18 cellular contexts compared by ENCODE assay signal in genomic region chr7:102117743-102118142, GRCh38.
DNase-seq lines count a peak whose midpoint lies in the region; ATAC-seq and TF ChIP-seq lines count a peak whose summit lies in the region.
"Had no signal": no experiment of that assay in that cellular context is flagged by ENCODE, and none has a peak within 500 bp of the region (broad histone marks: within the 10 kb centered on the region; RNA-seq: fewer than 3 reads in every experiment).

No MANE protein-coding gene starts in this region.

- H3K4ac ChIP-seq in trophoblast cell (ENCODE audit: low read depth, low read length) = no peak overlapping the region

- no peak overlapping the region for H4K12ac ChIP-seq in trophoblast cell (ENCODE audit: low read depth, low read length)

- no peak overlapping the region for H2AK5ac ChIP-seq in trophoblast cell (ENCODE audit: low read length)

- H3K27ac Mint-ChIP-seq in MCF 10A (ENCODE audit: low read depth, unreplicated experiment) = no peak overlapping the region
- H3K27ac Mint-ChIP-seq: activated CD8-positive, alpha-beta T cell treated with anti-CD3 and anti-CD28 coated beads, Interleukin-2, amount 10 ng/mL, durations not matched to agents 7 days and 5 days; CD8-positive, alpha-beta memory T cell; stimulated activated naive CD8-positive, alpha-beta T cell treated with anti-CD3 and anti-CD28 coated beads, Interleukin-15, Interleukin-2, amounts not matched to agents 100 ng/mL and 50 ng/mL, for 24 hours had no signal

- H3K4me3 ChIP-seq in SJCRH30 (no peak overlapping the region), trophoblast cell (ENCODE audit: low read depth, low read length) (no peak overlapping the region)
- H3K4me3 ChIP-seq: MG63, PC-9 had no signal

- CTCF ChIA-PET in MCF 10A (lab: Yijun Ruan, JAX) = interaction anchor here (0.6 kb wide), 1 partner anchor 394 kb away, joined by 3 read pairs; no protein-coding TSS in a partner anchor

- H3K79me2 ChIP-seq in trophoblast cell (ENCODE audit: control insufficient read depth, insufficient read depth, low read length, poor library complexity) = no peaks in the 10 kb centered on the region

- peak overlapping the region; percentile 18 for H3K14ac ChIP-seq in trophoblast cell (ENCODE audit: low read length)

- H3K4me2 ChIP-seq in trophoblast cell (ENCODE audit: low read length) = no peak overlapping the region
- H3K4me2 ChIP-seq: PC-9 had no signal

- DNase-seq in EL = peak; percentile 95
- DNase-seq in SJCRH30 = peak; percentile 39 to 48
- peak; percentile 88 for DNase-seq in fibroblast of peridontal ligament (ENCODE audit: extremely low read depth)
- DNase-seq in trophoblast cell = no peak
- DNase-seq in MCF 10A (ENCODE audit: unreplicated experiment) = no peak
- DNase-seq in effector CD4-positive, alpha-beta T cell = no peak
- DNase-seq in stimulated activated CD4-positive, alpha-beta T cell treated with anti-CD3 and anti-CD28 coated beads, Interleukin-4, amount 100 ng/mL, for 1 hour = no peak
- DNase-seq: activated CD8-positive, alpha-beta T cell treated with anti-CD3 and anti-CD28 coated beads, Interleukin-2, amount 10 ng/mL, durations not matched to agents 7 days and 5 days; activated gamma-delta T cell; caudate nucleus; CD8-positive, alpha-beta memory T cell; erythroblast; MG63; NCI-H2171 treated with DMSO at 0.1 percent for 48 hours; PC-9; retina had no signal

- no peak overlapping the region for H2BK120ac ChIP-seq in trophoblast cell (ENCODE audit: insufficient read depth, low read length, poor library complexity)

- H4K8ac ChIP-seq in trophoblast cell (ENCODE audit: low read depth, low read length) = no peak overlapping the region

- no peak for ATAC-seq in GM21515 (IDR thresholded peaks at IDR 0.05; ENCODE audit: unreplicated experiment)
- ATAC-seq: activated CD8-positive, alpha-beta T cell treated with anti-CD3 and anti-CD28 coated beads, Interleukin-2, amount 10 ng/mL, durations not matched to agents 7 days and 5 days had no signal

- H2BK12ac ChIP-seq in trophoblast cell (ENCODE audit: low read length) = peak overlapping the region; percentile 51

- H3K9me3 Mint-ChIP-seq in MCF 10A (ENCODE audit: unreplicated experiment) = no peaks in the 10 kb centered on the region
- H3K9me3 Mint-ChIP-seq: CD8-positive, alpha-beta memory T cell; stimulated activated naive CD8-positive, alpha-beta T cell treated with anti-CD3 and anti-CD28 coated beads, Interleukin-15, Interleukin-2, amounts not matched to agents 100 ng/mL and 50 ng/mL, for 24 hours had no signal

- H3K9ac ChIP-seq in trophoblast cell (ENCODE audit: low read length) = no peak overlapping the region

- H3K27ac ChIP-seq in SJCRH30 (peak overlapping the region; percentile 85), trophoblast cell (ENCODE audit: low read depth, low read length) (peak overlapping the region; percentile 46)
- H3K27ac ChIP-seq: PC-9 had no signal

- no peaks in the 10 kb centered on the region for H3K27me3 ChIP-seq in SJCRH30
- no peaks in the 10 kb centered on the region for H3K27me3 ChIP-seq in trophoblast cell (ENCODE audit: insufficient read depth, low read length)
- H3K27me3 ChIP-seq: MG63 had no signal

- H3K9me3 ChIP-seq in SJCRH30 (replicated peaks) (no peaks in the 10 kb centered on the region), trophoblast cell (ENCODE audit: insufficient read depth, low read depth, low read length) (no peaks in the 10 kb centered on the region)
- H3K9me3 ChIP-seq: MG63 had no signal

- H2BK5ac ChIP-seq in trophoblast cell (ENCODE audit: low read depth, low read length, poor library complexity) = peak overlapping the region; percentile 23

- H3K36me3 ChIP-seq in SJCRH30 = peaks cover 8% of the 10 kb centered on the region; the same call in 1 of the 2 replicates
- peaks cover 25 to 31% of the 10 kb centered on the region in 2 experiments for H3K36me3 ChIP-seq in trophoblast cell (ENCODE audit: control insufficient read depth in 1 of 2, insufficient read depth in 2 of 2, low read length in 2 of 2)
- H3K36me3 ChIP-seq: MG63 had no signal

- H3K79me1 ChIP-seq in trophoblast cell (ENCODE audit: low read length) = peaks cover 13% of the 10 kb centered on the region

- H3K23ac ChIP-seq in trophoblast cell (ENCODE audit: low read length) = no peak overlapping the region

- POLR2A ChIA-PET in MCF 10A (lab: Yijun Ruan, JAX) = no interaction called here

- no peak overlapping the region for H2AFZ ChIP-seq in trophoblast cell (ENCODE audit: insufficient read depth, low read length, poor library complexity)
- H2AFZ ChIP-seq: PC-9 had no signal

- peaks cover 4% of the 10 kb centered on the region for H3K4me1 Mint-ChIP-seq in MCF 10A (ENCODE audit: insufficient read depth, unreplicated experiment)

- H3K18ac ChIP-seq in trophoblast cell (ENCODE audit: low read length) = no peak overlapping the region

- peaks cover 50% of the 10 kb centered on the region for H3K4me1 ChIP-seq in SJCRH30
- peaks cover 27 to 28% of the 10 kb centered on the region in 2 experiments for H3K4me1 ChIP-seq in trophoblast cell (ENCODE audit: control insufficient read depth in 1 of 2, insufficient read depth in 2 of 2, low read length in 2 of 2)

- H3K36me3 Mint-ChIP-seq in MCF 10A (ENCODE audit: insufficient read depth, unreplicated experiment) = peaks cover 40% of the 10 kb centered on the region

- intact Hi-C loops in MCF 10A (cut with micrococcal nuclease) = no loop called here

- no peaks in the 10 kb centered on the region for H3K27me3 Mint-ChIP-seq in MCF 10A (ENCODE audit: insufficient read depth, unreplicated experiment)
- H3K27me3 Mint-ChIP-seq: CD8-positive, alpha-beta memory T cell; stimulated activated naive CD8-positive, alpha-beta T cell treated with anti-CD3 and anti-CD28 coated beads, Interleukin-15, Interleukin-2, amounts not matched to agents 100 ng/mL and 50 ng/mL, for 24 hours had no signal

- no CpG with 5 or more reads among the region's 6 CpGs for WGBS in trophoblast cell (ENCODE audit: extremely low coverage, insufficient coverage, insufficient read length)

- no peak overlapping the region for H3K4me3 Mint-ChIP-seq in MCF 10A (ENCODE audit: unreplicated experiment)
- H3K4me3 Mint-ChIP-seq: activated CD8-positive, alpha-beta T cell treated with anti-CD3 and anti-CD28 coated beads, Interleukin-2, amount 10 ng/mL, durations not matched to agents 7 days and 5 days; CD8-positive, alpha-beta memory T cell; stimulated activated naive CD8-positive, alpha-beta T cell treated with anti-CD3 and anti-CD28 coated beads, Interleukin-15, Interleukin-2, amounts not matched to agents 100 ng/mL and 50 ng/mL, for 24 hours had no signal

- no TSS peak for BruUV-seq in MCF 10A (replicated peaks; lab: Mats Ljungman, UMichigan)

- peak overlapping the region; percentile 37 for H4K91ac ChIP-seq in trophoblast cell (ENCODE audit: low read depth, low read length)

- TF ChIP-seq CTCF in MCF 10A (IDR thresholded peaks at IDR 0.05; ENCODE audit: unreplicated experiment) = no peak

Comparison
In these comparisons a context has a peak if more than half of its experiments do, and no peak if none do; other contexts are left out.
1. DNase-seq: peak in EL (single experiment), SJCRH30 (2 of 2) and fibroblast of peridontal ligament (single experiment); none in trophoblast cell (0 of 2), MCF 10A (single experiment), effector CD4-positive, alpha-beta T cell (single experiment) and stimulated activated CD4-positive, alpha-beta T cell treated with anti-CD3 and anti-CD28 coated beads, Interleukin-4, amount 100 ng/mL, for 1 hour (single experiment).